In genomic region chrX:74931214-74931613, GRCh38 we compare ENCODE assay signal across 21 cellular contexts. TPM values are rescaled to one million over a fixed set of nuclear protein-coding genes. Genes with fewer than 3 reads are reported as not detected.
DNase-seq lines count a peak whose midpoint lies in the region; ATAC-seq, FAIRE-seq and TF ChIP-seq lines count a peak whose summit lies in the region.
"Had no signal": no experiment of that assay in that cellular context is flagged by ENCODE, and none has a peak within 500 bp of the region (broad histone marks: within the 10 kb centered on the region; RNA-seq: fewer than 3 reads in every experiment).

No MANE protein-coding gene starts in this region.

- H3K27me3 ChIP-seq in HCT116 (ENCODE audit: insufficient read depth, low read length), result no peaks in the 10 kb centered on the region

- H2AFZ ChIP-seq in HCT116 (ENCODE audit: low read depth, low read length, poor library complexity, severe bottlenecking), result no peak overlapping the region

- H3K4me1 ChIP-seq in A549 (no peaks in the 10 kb centered on the region), HCT116 (ENCODE audit: control insufficient read depth in 1 of 2, insufficient read depth in 2 of 2, low read length in 2 of 2) (no peaks in the 10 kb centered on the region)
- H3K4me1 ChIP-seq: HAP-1, heart right ventricle, prostate gland had no signal

- H3K9me3 ChIP-seq in A549 (no peaks in the 10 kb centered on the region), HCT116 (ENCODE audit: control insufficient read depth in 1 of 2, insufficient read depth in 1 of 2, low read depth in 1 of 2, low read length in 2 of 2) (no peaks in the 10 kb centered on the region)
- H3K9me3 ChIP-seq: HAP-1, heart right ventricle, prostate gland had no signal

- POLR2A ChIA-PET in A549 (lab: Yijun Ruan, JAX) (no interaction called here), HCT116 (lab: Charles Lee) (no interaction called here)
- POLR2A ChIA-PET in activated CD8-positive, alpha-beta T cell treated with anti-CD3 and anti-CD28 coated beads for 36 hours (lab: Charles Lee), result interaction anchor here (0.6 kb wide), 1 partner anchor 180 kb away, joined by 3 read pairs; no protein-coding TSS in a partner anchor
- POLR2A ChIA-PET in activated CD4-positive, alpha-beta memory T cell treated with anti-CD3 and anti-CD28 coated beads for 36 hours (lab: Charles Lee), result no interaction called here

- H3K36me3 Mint-ChIP-seq in activated CD8-positive, alpha-beta T cell treated with anti-CD3 and anti-CD28 coated beads for 36 hours (ENCODE audit: low read depth), result no peaks in the 10 kb centered on the region
- no peaks in the 10 kb centered on the region for H3K36me3 Mint-ChIP-seq in activated CD4-positive, alpha-beta memory T cell treated with anti-CD3 and anti-CD28 coated beads for 36 hours
- H3K36me3 Mint-ChIP-seq: CD4-positive, CD25-positive, alpha-beta regulatory T cell; mesothelial cell of epicardium had no signal

- H3K9me2 ChIP-seq in HCT116 (ENCODE audit: insufficient read depth), result no peaks in the 10 kb centered on the region

- TF ChIP-seq RAD21 in A549 (conservative IDR thresholded peaks at IDR 0.05 in 1 of 2, IDR thresholded peaks at IDR 0.05 in 1 of 2) (no peak), HCT116 (IDR thresholded peaks at IDR 0.05; ENCODE audit: low read depth) (no peak)

- H3K9me3 Mint-ChIP-seq in activated CD8-positive, alpha-beta T cell treated with anti-CD3 and anti-CD28 coated beads for 36 hours, result no peaks in the 10 kb centered on the region
- H3K9me3 Mint-ChIP-seq in activated CD4-positive, alpha-beta memory T cell treated with anti-CD3 and anti-CD28 coated beads for 36 hours, result no peaks in the 10 kb centered on the region
- H3K9me3 Mint-ChIP-seq: CD4-positive, CD25-positive, alpha-beta regulatory T cell had no signal

- no peak for FAIRE-seq in A549 (lab: Jason Lieb, UNC)

- no peak for ATAC-seq in A549
- no peak for ATAC-seq in HCT116
- no peak for ATAC-seq in activated CD8-positive, alpha-beta T cell treated with anti-CD3 and anti-CD28 coated beads for 36 hours
- ATAC-seq in HG02610 (IDR thresholded peaks at IDR 0.05; ENCODE audit: unreplicated experiment), result no peak
- ATAC-seq: heart right ventricle had no signal

- TF ChIP-seq EP300 in A549 (IDR thresholded peaks at IDR 0.05), result no peak

- H3K4me3 ChIP-seq in A549 (no peak overlapping the region), HCT116 (replicated peaks in 1 of 2; ENCODE audit: low read depth in 1 of 2, low read length in 2 of 2) (no peak overlapping the region)
- H3K4me3 ChIP-seq: HAP-1, heart right ventricle, prostate gland, smooth muscle cell had no signal

- CTCF ChIA-PET in A549 (lab: Yijun Ruan, JAX), result no interaction called here
- CTCF ChIA-PET in HCT116 (lab: Charles Lee), result no interaction called here
- CTCF ChIA-PET in activated CD8-positive, alpha-beta T cell treated with anti-CD3 and anti-CD28 coated beads for 36 hours (lab: Charles Lee), result no interaction called here
- CTCF ChIA-PET in activated CD4-positive, alpha-beta memory T cell treated with anti-CD3 and anti-CD28 coated beads for 36 hours (lab: Charles Lee), result no interaction called here

- H4K20me1 ChIP-seq in HCT116 (ENCODE audit: insufficient read depth), result no peaks in the 10 kb centered on the region

- RAD21 ChIA-PET in HCT116 (lab: Charles Lee; ENCODE audit: low non-redundant PET in 1 of 2, low total read pairs in 2 of 2, uncharacterized antibody in 2 of 2, unreplicated experiment in 2 of 2), result no interaction called here

- BruUV-seq in HCT116 (replicated peaks; lab: Mats Ljungman, UMichigan), result no TSS peak

- H3K27ac ChIP-seq in A549 (no peak overlapping the region), HCT116 (ENCODE audit: low read depth, low read length) (no peak overlapping the region)
- H3K27ac ChIP-seq: heart right ventricle, prostate gland had no signal

- intact Hi-C loops in HCT116 (cut with micrococcal nuclease), result no loop called here
- intact Hi-C loops in activated CD8-positive, alpha-beta T cell treated with anti-CD3 and anti-CD28 coated beads for 36 hours (cut with micrococcal nuclease), result no loop called here
- intact Hi-C loops in activated CD4-positive, alpha-beta memory T cell treated with anti-CD3 and anti-CD28 coated beads for 36 hours (cut with micrococcal nuclease), result no loop called here

- H3K4me3 Mint-ChIP-seq in activated CD8-positive, alpha-beta T cell treated with anti-CD3 and anti-CD28 coated beads for 36 hours, result no peak overlapping the region
- no peak overlapping the region for H3K4me3 Mint-ChIP-seq in activated CD4-positive, alpha-beta memory T cell treated with anti-CD3 and anti-CD28 coated beads for 36 hours
- H3K4me3 Mint-ChIP-seq: CD4-positive, CD25-positive, alpha-beta regulatory T cell; mesothelial cell of epicardium; nephron had no signal

- no peaks in the 10 kb centered on the region for H3K36me3 ChIP-seq in HCT116 (ENCODE audit: control insufficient read depth in 1 of 2, insufficient read depth in 2 of 2, low read length in 2 of 2)
- H3K36me3 ChIP-seq: HAP-1, heart right ventricle, prostate gland had no signal

- no peak overlapping the region for H3K4me2 ChIP-seq in A549
- no peak overlapping the region for H3K4me2 ChIP-seq in HCT116 (ENCODE audit: low read length)
- H3K4me2 ChIP-seq: smooth muscle cell had no signal

- no peak for TF ChIP-seq POLR2A in A549 (IDR thresholded peaks at IDR 0.05; ENCODE audit: low read length)
- no peak for TF ChIP-seq POLR2A in HCT116 (IDR thresholded peaks at IDR 0.05; ENCODE audit: borderline replicate concordance, extremely low read depth, insufficient read depth, insufficient read length)

- no peak for DNase-seq in A549 (ENCODE audit: low read depth in 1 of 2, low spot score in 1 of 2)
- no peak for DNase-seq in HCT116 (ENCODE audit: low read depth, low spot score)
- peak; percentile 1 for DNase-seq in activated CD8-positive, alpha-beta T cell treated with anti-CD3 and anti-CD28 coated beads for 36 hours
- peak; percentile 54 for DNase-seq in islet precursor cell
- DNase-seq in activated CD4-positive, alpha-beta memory T cell treated with anti-CD3 and anti-CD28 coated beads for 36 hours, result no peak
- no peak for DNase-seq in amniotic stem cell (lab: John Stamatoyannopoulos, UW)
- no peak for DNase-seq in NCI-H1048 (lab: John Stamatoyannopoulos, UW)
- DNase-seq: activated CD4-positive, alpha-beta T cell treated with anti-CD3 and anti-CD28 coated beads for 48 hours; aorta; CD4-positive, CD25-positive, alpha-beta regulatory T cell; heart right ventricle; kidney glomerular epithelial cell; NCI-H1930; NCI-H345; stimulated activated CD4-positive, alpha-beta T cell treated with anti-CD3 and anti-CD28 coated beads, Interleukin-4, amount 100 ng/mL, for 24 hours had no signal

- 0% methylated on average over 1 of the region's 2 CpGs for WGBS in A549 (ENCODE audit: missing lambda C conversion rate)

- no peak for TF ChIP-seq CTCF in A549 (IDR thresholded peaks at IDR 0.05)
- TF ChIP-seq CTCF in HCT116 (IDR thresholded peaks at IDR 0.05 in 2 of 3, conservative IDR thresholded peaks at IDR 0.05 in 1 of 3; ENCODE audit: borderline replicate concordance in 1 of 3, insufficient read depth in 1 of 3, low read depth in 2 of 3, low read length in 2 of 3), result no peak
- no peak for TF ChIP-seq CTCF in activated CD8-positive, alpha-beta T cell treated with anti-CD3 and anti-CD28 coated beads for 36 hours (IDR thresholded peaks at IDR 0.05)

- H3K4me1 Mint-ChIP-seq in activated CD8-positive, alpha-beta T cell treated with anti-CD3 and anti-CD28 coated beads for 36 hours (ENCODE audit: low read depth), result no peaks in the 10 kb centered on the region
- H3K4me1 Mint-ChIP-seq in activated CD4-positive, alpha-beta memory T cell treated with anti-CD3 and anti-CD28 coated beads for 36 hours (ENCODE audit: low read depth), result no peaks in the 10 kb centered on the region
- H3K4me1 Mint-ChIP-seq: CD4-positive, CD25-positive, alpha-beta regulatory T cell; mesothelial cell of epicardium; nephron had no signal

- no peaks in the 10 kb centered on the region for H3K79me2 ChIP-seq in HCT116 (ENCODE audit: insufficient read depth, low read length)

- H3K27me3 Mint-ChIP-seq in activated CD8-positive, alpha-beta T cell treated with anti-CD3 and anti-CD28 coated beads for 36 hours, result peaks cover 4% of the 10 kb centered on the region
- H3K27me3 Mint-ChIP-seq in activated CD4-positive, alpha-beta memory T cell treated with anti-CD3 and anti-CD28 coated beads for 36 hours, result no peaks in the 10 kb centered on the region

- H3K9ac ChIP-seq in HCT116 (ENCODE audit: low read length), result no peak overlapping the region

- H3K27ac Mint-ChIP-seq in activated CD8-positive, alpha-beta T cell treated with anti-CD3 and anti-CD28 coated beads for 36 hours, result no peak overlapping the region
- no peak overlapping the region for H3K27ac Mint-ChIP-seq in activated CD4-positive, alpha-beta memory T cell treated with anti-CD3 and anti-CD28 coated beads for 36 hours
- H3K27ac Mint-ChIP-seq: CD4-positive, CD25-positive, alpha-beta regulatory T cell; mesothelial cell of epicardium; nephron had no signal

TF ChIP-seq in HCT116, 20 proteins besides CTCF, POLR2A, EP300 and RAD21 (continues in another document):
- TF ChIP-seq JUND (IDR thresholded peaks at IDR 0.05), result no peak

RNA-seq across cellular contexts. Expression of gene NEXMIF, which starts 6.0 kb away (rescaled TPM):
- polyA plus RNA-seq in A549 (2011; rRNA removed) (0.04 and 0.08 TPM in 2 replicates), A549 (2017; fragmentation: RNase III; extraction: RNeasy Plus Mini Kit Qiagen cat#74134 plus additional on column Dnase treatment) (0.01 to 0.07 TPM in 2 of 3 replicates, not detected in the other)
- polyA plus RNA-seq in A549 (2012; cell fraction: cytosol; rRNA removed), result under 0.01 TPM in 1 of 2 replicates, not detected in the other
- not detected in 2 replicates for polyA plus RNA-seq in A549 (2012; cell fraction: nucleus; rRNA removed)
- polyA minus RNA-seq in A549 (2011; rRNA and poly(A)+ RNA removed), result 0.05 TPM in 1 of 2 replicates, not detected in the other
- total RNA-seq in HCT116 (2021; ENCODE audit: unreplicated experiment), result not detected
- 0.01 TPM in 1 of 2 replicates, not detected in the other for polyA plus RNA-seq in HCT116 (2012)
- total RNA-seq in activated CD8-positive, alpha-beta T cell treated with anti-CD3 and anti-CD28 coated beads for 36 hours, result under 1 TPM; 0.49 to 0.79 TPM
- total RNA-seq in activated CD4-positive, alpha-beta memory T cell treated with anti-CD3 and anti-CD28 coated beads for 36 hours, result under 1 TPM; 0.33 to 0.70 TPM
- polyA plus RNA-seq: smooth muscle cell had no signal

Comparison
In these comparisons a context has a peak if more than half of its experiments do, and no peak if none do; other contexts are left out.
1. DNase-seq: peak in activated CD8-positive, alpha-beta T cell treated with anti-CD3 and anti-CD28 coated beads for 36 hours (single experiment) and islet precursor cell (single experiment); none in A549 (0 of 2), HCT116 (single experiment), activated CD4-positive, alpha-beta memory T cell treated with anti-CD3 and anti-CD28 coated beads for 36 hours (single experiment), amniotic stem cell (single experiment) and NCI-H1048 (single experiment).
2. Of the 6 proteins assayed by ChIP-seq in both A549 and HCT116: peak only in A549: none; only in HCT116: none; in both: REST; in neither: 5.